In genomic region chr20:651713-652610, GRCh38 we compare ENCODE assay signal across 8 cellular contexts. TPM values are rescaled to one million over a fixed set of nuclear protein-coding genes. Genes with fewer than 3 reads are reported as not detected.
DNase-seq lines count a peak whose midpoint lies in the region; ATAC-seq and TF ChIP-seq lines count a peak whose summit lies in the region.

No MANE protein-coding gene starts in this region.

- CTCF ChIA-PET in GM10248 (lab: Yijun Ruan, JAX), result interaction anchor here (0.7 to 1.4 kb wide), 3 partner anchors 33 to 220 kb away, joined by 3 to 4 read pairs (median 3); no protein-coding TSS in a partner anchor

- no peak for ATAC-seq in aorta (ENCODE audit: low FRiP score)

- intact Hi-C loops in breast epithelium (cut with DNase I; ENCODE audit: low total_unique reads), result no loop called here
- intact Hi-C loops in aorta (cut with DNase I), result loop anchor here (5.0 to 10.0 kb wide), 4 partner anchors 107 to 245 kb away; partner anchors contain the start of genes CSNK2A1 (in 2 of the 2) and RBCK1 (in 1 of the 2)

- no peak overlapping the region for H2BK120ac ChIP-seq in mesendoderm (ENCODE audit: low read depth, low read length)

- H3K56ac ChIP-seq in mesendoderm (ENCODE audit: low read length), result peak overlapping the region; percentile 45

- DNase-seq in BE2C (no peak), LoVo (ENCODE audit: low spot score) (peak; percentile 19), breast epithelium (ENCODE audit: low spot score in 2 of 2) (no peak), mesendoderm (no peak), aorta (no peak), iPS-NIHi11 (ENCODE audit: low spot score) (no peak), NCI-H1105 (lab: John Stamatoyannopoulos, UW) (no peak), GM10248 (ENCODE audit: extremely low spot score) (no peak)

- H3K4me1 ChIP-seq in BE2C (no peaks in the 10 kb centered on the region), breast epithelium (no peaks in the 10 kb centered on the region), mesendoderm (ENCODE audit: control insufficient read depth, low read depth, low read length) (peaks cover 7% of the 10 kb centered on the region), aorta (ENCODE audit: control insufficient read depth in 1 of 2, insufficient read depth in 2 of 2, low read length in 2 of 2) (no peaks in the 10 kb centered on the region)

- H4K5ac ChIP-seq in mesendoderm (ENCODE audit: low read length), result no peak overlapping the region

- no peaks in the 10 kb centered on the region; the same call in 1 of the 2 replicates for H3K36me3 ChIP-seq in BE2C
- peaks cover 10% of the 10 kb centered on the region for H3K36me3 ChIP-seq in breast epithelium
- H3K36me3 ChIP-seq in mesendoderm (ENCODE audit: control insufficient read depth, insufficient read depth, low read length), result peaks cover 3% of the 10 kb centered on the region
- peaks cover 8 to 14% of the 10 kb centered on the region in 2 donors for H3K36me3 ChIP-seq in aorta (ENCODE audit: control insufficient read depth in 1 of 2, insufficient read depth in 2 of 2, low read length in 1 of 2)

- H3K4me3 ChIP-seq in BE2C (ENCODE audit: low read depth, low read length) (peak overlapping the region; percentile 72), breast epithelium (peak overlapping the region; percentile 58 to 82 (median 72)), mesendoderm (ENCODE audit: low read length) (peak overlapping the region; percentile 69), aorta (ENCODE audit: low read length in 2 of 2) (peak overlapping the region; percentile 22 to 67)

- H3K9me3 ChIP-seq in BE2C (no peaks in the 10 kb centered on the region), breast epithelium (peaks cover 0 to 11% of the 10 kb centered on the region in 2 donors), aorta (ENCODE audit: control insufficient read depth, low read length) (peaks cover 2% of the 10 kb centered on the region)

- H4K8ac ChIP-seq in mesendoderm (ENCODE audit: low read depth, low read length), result no peak overlapping the region

- H3K4me2 ChIP-seq in mesendoderm (ENCODE audit: low read length), result peak overlapping the region; percentile 79

- peaks cover 2% of the 10 kb centered on the region for H3K79me1 ChIP-seq in mesendoderm (ENCODE audit: low read length)

- no peak overlapping the region for H2BK15ac ChIP-seq in mesendoderm (replicated peaks; ENCODE audit: low read depth)

- TF ChIP-seq CTCF in BE2C (IDR thresholded peaks at IDR 0.05; ENCODE audit: low read depth, low read length), result no peak
- no peak for TF ChIP-seq CTCF in breast epithelium (IDR thresholded peaks at IDR 0.05)
- TF ChIP-seq CTCF in GM10248 (IDR thresholded peaks at IDR 0.05; ENCODE audit: control extremely low read depth, extremely low read depth, low read depth, missing control alignments), result no peak

- no peak overlapping the region for H3K18ac ChIP-seq in mesendoderm (ENCODE audit: low read length)

- no peak for TF ChIP-seq POLR2A in breast epithelium (IDR thresholded peaks at IDR 0.05)

- H2BK5ac ChIP-seq in mesendoderm (ENCODE audit: low read length), result no peak overlapping the region

- POLR2A ChIA-PET in GM10248 (lab: Yijun Ruan, JAX), result interaction anchor here (0.6 kb wide), 1 partner anchor 15 kb away, joined by 4 read pairs; no protein-coding TSS in a partner anchor

- H3K79me2 ChIP-seq in mesendoderm (ENCODE audit: control insufficient read depth, insufficient read depth, low read length), result no peaks in the 10 kb centered on the region

- H3K27ac ChIP-seq in breast epithelium, result peak overlapping the region; percentile 83 to 89
- no peak overlapping the region for H3K27ac ChIP-seq in mesendoderm (ENCODE audit: low read depth, low read length)
- peak overlapping the region in 1 of 2 donors; percentile 20 for H3K27ac ChIP-seq in aorta (ENCODE audit: low read depth in 1 of 2, low read length in 2 of 2)

- H3K23ac ChIP-seq in mesendoderm (ENCODE audit: low read length), result no peak overlapping the region

- H3K9ac ChIP-seq in mesendoderm (ENCODE audit: low read length), result peak overlapping the region; percentile 86

- H3K4ac ChIP-seq in mesendoderm (ENCODE audit: low read depth, low read length), result no peak overlapping the region

- peak overlapping the region; percentile 91 for H2AK5ac ChIP-seq in mesendoderm (ENCODE audit: low read length)

- no peaks in the 10 kb centered on the region for H3K27me3 ChIP-seq in BE2C
- H3K27me3 ChIP-seq in breast epithelium, result no peaks in the 10 kb centered on the region
- H3K27me3 ChIP-seq in mesendoderm (ENCODE audit: insufficient read depth, low read length, poor library complexity), result no peaks in the 10 kb centered on the region
- H3K27me3 ChIP-seq in aorta (ENCODE audit: control insufficient read depth in 1 of 2, insufficient read depth in 2 of 2, low read length in 1 of 2), result no peaks in the 10 kb centered on the region

- WGBS in mesendoderm (ENCODE audit: extremely low coverage, insufficient coverage, low lambda C conversion rate), result no CpG with 5 or more reads among the region's 20 CpGs
- WGBS in aorta, 2 donors, result 61 to 68% methylated on average over 20 of the region's 20 CpGs

RNA-seq across cellular contexts. Expression of gene SRXN1, which starts 1.0 kb away (rescaled TPM):
- 26.3 TPM for polyA plus RNA-seq in BE2C (2012; ENCODE audit: insufficient read depth, insufficient read length, low read depth)
- total RNA-seq in breast epithelium (10 to 100 TPM; 16.2 to 30.2 (median 21.1) TPM), aorta (10 to 100 TPM; 17.7 to 18.5 TPM)
- polyA plus RNA-seq in mesendoderm (2013, experiment 1 of 2), result 20.8 TPM
- 20.8 TPM for polyA plus RNA-seq in mesendoderm (2013, experiment 2 of 2)
- 10 to 100 TPM; 12.5 to 20.2 TPM for polyA plus RNA-seq in aorta

RNA-seq across cellular contexts. Expression of gene SCRT2, which starts 23.6 kb away (rescaled TPM):
- polyA plus RNA-seq in BE2C (2012; ENCODE audit: insufficient read depth, insufficient read length, low read depth), result 11.2 TPM
- total RNA-seq in breast epithelium (not detected), aorta (not detected)
- polyA plus RNA-seq in mesendoderm (2013, experiment 1 of 2), result 0.13 TPM
- polyA plus RNA-seq in mesendoderm (2013, experiment 2 of 2), result 0.18 TPM
- not detected for polyA plus RNA-seq in aorta

RNA-seq across cellular contexts. Expression of gene TCF15, which starts 41.9 kb away (rescaled TPM):
- not detected for polyA plus RNA-seq in BE2C (2012; ENCODE audit: insufficient read depth, insufficient read length, low read depth)
- total RNA-seq in breast epithelium (1 to 10 TPM in 2 of 3 donors, under 1 TPM in 1; 0.44 to 2.6 (median 1.1) TPM), aorta (1 to 10 TPM in 1 of 2 donors, under 1 TPM in 1; 0.58 to 1.0 TPM)
- polyA plus RNA-seq in mesendoderm (2013, experiment 1 of 2), result 2.2 TPM
- 2.3 TPM for polyA plus RNA-seq in mesendoderm (2013, experiment 2 of 2)
- not detected for polyA plus RNA-seq in aorta
